Comparison of ENCODE assay signal across 17 cellular contexts in the genomic region with DNA sequence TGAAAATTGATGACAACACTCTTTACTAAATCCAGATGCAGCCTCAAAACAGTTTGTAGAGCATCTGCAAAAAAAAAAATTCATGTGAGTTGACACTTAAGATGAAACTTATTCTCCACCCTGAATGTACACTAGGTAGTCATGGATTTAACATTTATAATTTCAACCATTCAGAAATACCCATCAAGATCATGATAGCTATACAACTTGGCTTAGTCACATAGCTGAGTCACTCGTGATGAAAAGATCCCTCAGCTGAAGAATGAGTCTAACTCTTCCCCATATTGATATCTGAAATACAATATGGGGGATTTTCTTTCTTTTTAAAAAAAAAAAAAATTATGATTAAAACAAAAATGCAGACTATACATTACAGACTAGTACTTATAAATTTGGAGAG.
DNase-seq lines count a peak whose midpoint lies in the region; ATAC-seq, FAIRE-seq and TF ChIP-seq lines count a peak whose summit lies in the region.
"Had no signal": no experiment of that assay in that cellular context is flagged by ENCODE, and none has a peak within 500 bp of the region (broad histone marks: within the 10 kb centered on the region; RNA-seq: fewer than 3 reads in every experiment).

No MANE protein-coding gene starts in this region.

- intact Hi-C loops in activated CD8-positive, alpha-beta T cell treated with anti-CD3 and anti-CD28 coated beads for 36 hours (cut with micrococcal nuclease) = loop anchor here (10.0 kb wide), 1 partner anchor 1023 kb away; no protein-coding TSS in a partner anchor
- intact Hi-C loops in K562 (cut with micrococcal nuclease) = no loop called here

- no peak overlapping the region for H3K27ac ChIP-seq in K562 (ENCODE audit: extremely low read depth, low read depth, low read length)
- H3K27ac ChIP-seq: esophagus muscularis mucosa, upper lobe of right lung had no signal

- POLR2A ChIA-PET in activated CD8-positive, alpha-beta T cell treated with anti-CD3 and anti-CD28 coated beads for 36 hours (lab: Charles Lee) = no interaction called here
- POLR2A ChIA-PET in activated CD8-positive, alpha-beta T cell treated with anti-CD3 and anti-CD28 coated beads, Interleukin-2, amount 10 ng/mL, durations not matched to agents 7 days and 5 days (lab: Charles Lee) = interaction anchor here (0.7 to 0.9 kb wide), 2 partner anchors 452 to 1106 kb away, joined by 3 read pairs; partner anchors contain the start of gene BTG1
- POLR2A ChIA-PET in K562 (lab: Yijun Ruan, JAX) = no interaction called here

- H3K9me3 Mint-ChIP-seq in activated CD8-positive, alpha-beta T cell treated with anti-CD3 and anti-CD28 coated beads for 36 hours = peaks cover 39% of the 10 kb centered on the region
- H3K9me3 Mint-ChIP-seq in activated CD8-positive, alpha-beta T cell treated with anti-CD3 and anti-CD28 coated beads, Interleukin-2, amount 10 ng/mL, durations not matched to agents 7 days and 5 days (ENCODE audit: insufficient read depth) = peaks cover 26% of the 10 kb centered on the region

- H3K4me1 Mint-ChIP-seq in activated CD8-positive, alpha-beta T cell treated with anti-CD3 and anti-CD28 coated beads for 36 hours (ENCODE audit: low read depth) = peaks cover 53% of the 10 kb centered on the region
- peaks cover 29% of the 10 kb centered on the region for H3K4me1 Mint-ChIP-seq in activated CD8-positive, alpha-beta T cell treated with anti-CD3 and anti-CD28 coated beads, Interleukin-2, amount 10 ng/mL, durations not matched to agents 7 days and 5 days (ENCODE audit: low read depth)

- no peaks in the 10 kb centered on the region for H3K27me3 ChIP-seq in K562 (ENCODE audit: control insufficient read depth in 2 of 2, insufficient read depth in 2 of 2, low read length in 2 of 2)
- H3K27me3 ChIP-seq: esophagus muscularis mucosa, upper lobe of right lung had no signal

- H3K4me3 ChIP-seq in K562 = no peak overlapping the region
- H3K4me3 ChIP-seq: esophagus muscularis mucosa, skin epidermis, upper lobe of right lung had no signal

- H3K36me3 Mint-ChIP-seq in activated CD8-positive, alpha-beta T cell treated with anti-CD3 and anti-CD28 coated beads for 36 hours (ENCODE audit: low read depth) = peaks cover 39% of the 10 kb centered on the region
- peaks cover 45% of the 10 kb centered on the region for H3K36me3 Mint-ChIP-seq in activated CD8-positive, alpha-beta T cell treated with anti-CD3 and anti-CD28 coated beads, Interleukin-2, amount 10 ng/mL, durations not matched to agents 7 days and 5 days (ENCODE audit: low read depth)

- peak overlapping the region; percentile 67 for H3K27ac Mint-ChIP-seq in activated CD8-positive, alpha-beta T cell treated with anti-CD3 and anti-CD28 coated beads for 36 hours
- no peak overlapping the region for H3K27ac Mint-ChIP-seq in activated CD8-positive, alpha-beta T cell treated with anti-CD3 and anti-CD28 coated beads, Interleukin-2, amount 10 ng/mL, durations not matched to agents 7 days and 5 days
- H3K27ac Mint-ChIP-seq: T-helper 1 cell treated with Interleukin-12 subunit alpha and Interleukin-12 subunit beta and Interleukin-4 antibody, amounts not matched to agents 30 μg/mL and 1 μg/mL, for 36 hours had no signal

- no peaks in the 10 kb centered on the region for H3K9me1 ChIP-seq in K562 (ENCODE audit: control insufficient read depth, insufficient read depth, low read length)

- no TSS peak for BruUV-seq in K562 (replicated peaks; lab: Mats Ljungman, UMichigan)

- no peak overlapping the region for H3K4me2 ChIP-seq in K562 (ENCODE audit: insufficient read depth, low read length)

- no peak overlapping the region for H3K9ac ChIP-seq in K562 (ENCODE audit: insufficient read depth in 1 of 2, low read depth in 2 of 2, low read length in 2 of 2)

- no peaks in the 10 kb centered on the region for H3K79me2 ChIP-seq in K562 (ENCODE audit: control insufficient read depth, insufficient read depth, low read length)

- no peak for FAIRE-seq in K562 (lab: Jason Lieb, UNC)

- in situ Hi-C loops in K562 (cut with MboI) = no loop called here

- H3K27me3 Mint-ChIP-seq in activated CD8-positive, alpha-beta T cell treated with anti-CD3 and anti-CD28 coated beads for 36 hours = no peaks in the 10 kb centered on the region
- H3K27me3 Mint-ChIP-seq in activated CD8-positive, alpha-beta T cell treated with anti-CD3 and anti-CD28 coated beads, Interleukin-2, amount 10 ng/mL, durations not matched to agents 7 days and 5 days (ENCODE audit: low read depth) = no peaks in the 10 kb centered on the region
- H3K27me3 Mint-ChIP-seq: naive thymus-derived CD8-positive, alpha-beta T cell had no signal

- no peaks in the 10 kb centered on the region for H4K20me1 ChIP-seq in K562 (replicated peaks; ENCODE audit: control insufficient read depth, insufficient read depth, low read length)

- TF ChIP-seq EP300 in K562 (IDR thresholded peaks at IDR 0.05; ENCODE audit: low read length) = no peak

- H3K9me3 ChIP-seq in K562 (replicated peaks; ENCODE audit: control insufficient read depth, insufficient read depth, low read depth, low read length) = no peaks in the 10 kb centered on the region; the same call in 1 of the 2 replicates
- H3K9me3 ChIP-seq: upper lobe of right lung had no signal

- peak; percentile 32 for ATAC-seq in activated CD8-positive, alpha-beta T cell treated with anti-CD3 and anti-CD28 coated beads for 36 hours
- ATAC-seq in activated CD8-positive, alpha-beta T cell treated with anti-CD3 and anti-CD28 coated beads, Interleukin-2, amount 10 ng/mL, durations not matched to agents 7 days and 5 days = no peak
- ATAC-seq in K562 (no peak), GM19328 (IDR thresholded peaks at IDR 0.05; ENCODE audit: unreplicated experiment) (no peak)
- ATAC-seq: naive thymus-derived CD8-positive, alpha-beta T cell; upper lobe of right lung had no signal

- no peak for TF ChIP-seq POLR2A in K562 (conservative IDR thresholded peaks at IDR 0.05)

- peak; percentile 36 for DNase-seq in activated CD8-positive, alpha-beta T cell treated with anti-CD3 and anti-CD28 coated beads for 36 hours
- no peak for DNase-seq in activated CD8-positive, alpha-beta T cell treated with anti-CD3 and anti-CD28 coated beads, Interleukin-2, amount 10 ng/mL, durations not matched to agents 7 days and 5 days
- DNase-seq in HS-5 (ENCODE audit: low read depth) = peak; percentile 80
- no peak for DNase-seq in K562 (ENCODE audit: extremely low read depth in 1 of 4, low spot score in 3 of 4)
- DNase-seq in non-pigmented ciliary epithelial cell (ENCODE audit: low read depth) = peak; percentile 49
- DNase-seq in putamen (ENCODE audit: low spot score) = no peak
- no peak for DNase-seq in NK-92 (lab: John Stamatoyannopoulos, UW; ENCODE audit: unreplicated experiment)
- DNase-seq: activated CD8-positive, alpha-beta memory T cell treated with anti-CD3 and anti-CD28 coated beads, Interleukin-2, amount 50 U/mL, for 4 hours; caudate nucleus; GF-D8; KG1; naive thymus-derived CD8-positive, alpha-beta T cell; upper lobe of right lung had no signal

- 0% methylated on average over 1 of the region's 1 CpG for WGBS in K562 (ENCODE audit: insufficient coverage, low coverage, missing lambda C conversion rate)

- H3K4me3 Mint-ChIP-seq in activated CD8-positive, alpha-beta T cell treated with anti-CD3 and anti-CD28 coated beads for 36 hours = no peak overlapping the region
- H3K4me3 Mint-ChIP-seq in activated CD8-positive, alpha-beta T cell treated with anti-CD3 and anti-CD28 coated beads, Interleukin-2, amount 10 ng/mL, durations not matched to agents 7 days and 5 days = no peak overlapping the region
- H3K4me3 Mint-ChIP-seq: T-helper 1 cell treated with Interleukin-12 subunit alpha and Interleukin-12 subunit beta and Interleukin-4 antibody, amounts not matched to agents 30 μg/mL and 1 μg/mL, for 36 hours had no signal

- H3K4me1 ChIP-seq in K562 (replicated peaks in 1 of 2; ENCODE audit: control insufficient read depth in 2 of 2, insufficient read depth in 2 of 2, low read length in 2 of 2) = no peaks in the 10 kb centered on the region; a peak in 1 of 5 replicates
- H3K4me1 ChIP-seq: esophagus muscularis mucosa had no signal

- no peaks in the 10 kb centered on the region for H3K36me3 ChIP-seq in K562 (ENCODE audit: control insufficient read depth, insufficient read depth, low read length)
- H3K36me3 ChIP-seq: esophagus muscularis mucosa, upper lobe of right lung had no signal

- no peak for TF ChIP-seq CTCF in activated CD8-positive, alpha-beta T cell treated with anti-CD3 and anti-CD28 coated beads for 36 hours (IDR thresholded peaks at IDR 0.05)
- TF ChIP-seq CTCF in K562 (IDR thresholded peaks at IDR 0.05 in 2 of 3, conservative IDR thresholded peaks at IDR 0.05 in 1 of 3; ENCODE audit: insufficient read depth in 2 of 3, low read depth in 1 of 3, low read length in 3 of 3) = no peak

- CTCF ChIA-PET in activated CD8-positive, alpha-beta T cell treated with anti-CD3 and anti-CD28 coated beads for 36 hours (lab: Charles Lee) = interaction anchor here (1.2 to 1.3 kb wide), 2 partner anchors 51 to 452 kb away, joined by 3 read pairs; partner anchors contain the start of gene BTG1
- CTCF ChIA-PET in activated CD8-positive, alpha-beta T cell treated with anti-CD3 and anti-CD28 coated beads, Interleukin-2, amount 10 ng/mL, durations not matched to agents 7 days and 5 days (lab: Charles Lee) = no interaction called here
- CTCF ChIA-PET in K562 (lab: Yijun Ruan, JAX; ENCODE audit: low intra/inter-chr PET ratio) = no interaction called here

- no peak for TF ChIP-seq RAD21 in K562 (CRISPR knock-in tag; conservative IDR thresholded peaks at IDR 0.05 in 1 of 2, IDR thresholded peaks at IDR 0.05 in 1 of 2)

- no peak overlapping the region for H2AFZ ChIP-seq in K562 (ENCODE audit: low read depth, low read length)

TF ChIP-seq in K562, 482 proteins besides CTCF, POLR2A, EP300 and RAD21:
- TF ChIP-seq PURB (CRISPR knock-in tag; IDR thresholded peaks at IDR 0.05; ENCODE audit: low read depth) (no peak), WHSC1 (IDR thresholded peaks at IDR 0.05; ENCODE audit: low read length) (no peak), CSDE1 (IDR thresholded peaks at IDR 0.05) (no peak), FOSL1 (tag; conservative IDR thresholded peaks at IDR 0.05) (peak; percentile 87), DPF2 (IDR thresholded peaks at IDR 0.05) (no peak), SMC3 (conservative IDR thresholded peaks at IDR 0.05; ENCODE audit: insufficient read depth, low read depth, low read length) (no peak)

Comparison
In these comparisons a context has a peak if more than half of its experiments do, and no peak if none do; other contexts are left out.
1. DNase-seq: peak in activated CD8-positive, alpha-beta T cell treated with anti-CD3 and anti-CD28 coated beads for 36 hours (single experiment), HS-5 (single experiment) and non-pigmented ciliary epithelial cell (single experiment); none in activated CD8-positive, alpha-beta T cell treated with anti-CD3 and anti-CD28 coated beads, Interleukin-2, amount 10 ng/mL, durations not matched to agents 7 days and 5 days (single experiment), K562 (0 of 4), putamen (single experiment) and NK-92 (single experiment).